1 cellular context compared by ENCODE assay signal in the genomic region with DNA sequence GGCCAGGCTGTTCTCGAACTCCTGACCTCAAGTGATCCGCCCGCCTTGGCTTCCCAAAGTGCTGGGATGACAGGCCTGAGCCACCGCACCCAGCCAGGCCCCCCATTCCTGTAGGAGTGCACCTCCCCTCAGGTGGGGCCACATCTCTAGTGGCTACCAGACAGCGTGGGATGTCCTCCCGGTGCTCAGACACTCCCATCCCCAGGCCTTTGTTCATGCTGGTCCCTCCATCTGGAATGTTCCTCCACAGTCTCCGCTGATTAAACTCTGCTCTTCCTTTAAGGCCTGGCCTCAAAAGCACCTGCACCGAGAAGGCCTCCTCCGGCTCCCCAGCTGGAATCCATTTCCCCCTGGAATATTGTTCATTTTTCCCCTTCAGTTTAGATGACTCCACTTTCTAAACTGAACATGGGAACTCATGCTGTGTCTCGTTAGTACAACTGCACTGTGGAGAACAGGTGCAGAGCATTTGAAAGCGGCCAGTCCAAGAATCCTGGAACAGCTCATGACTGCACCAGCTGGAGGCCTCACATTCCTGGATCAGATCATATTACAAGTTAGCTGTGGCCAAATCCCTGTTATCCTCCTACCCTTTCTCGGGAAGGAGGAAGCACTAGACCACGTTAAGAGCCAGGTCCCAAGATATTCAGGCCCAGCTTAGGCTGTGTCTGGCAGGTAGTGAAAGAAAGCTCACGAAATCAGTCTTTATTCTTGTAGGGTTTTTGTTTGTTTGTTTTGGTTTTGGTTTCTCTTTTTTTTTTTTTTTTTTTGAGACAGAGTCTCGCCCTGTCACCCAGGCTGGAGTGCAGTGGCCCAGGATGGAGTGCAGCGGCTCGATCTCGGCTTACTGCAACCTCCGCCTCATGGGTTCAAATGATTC.
TF ChIP-seq lines count a peak whose summit lies in the region.

No MANE protein-coding gene starts in this region.

TF ChIP-seq in K562, 482 proteins besides CTCF, POLR2A, EP300 and RAD21 (continued from another document):
- no peak for TF ChIP-seq PPARD (CRISPR knock-in tag; IDR thresholded peaks at IDR 0.05)
- TF ChIP-seq NCOA1 (IDR thresholded peaks at IDR 0.05; ENCODE audit: low read depth) = no peak
